ENCODE assay signal across 1 cellular context in genomic region chr22:19176732-19177131, GRCh38.
TF ChIP-seq lines count a peak whose summit lies in the region.

No MANE protein-coding gene starts in this region.

TF ChIP-seq in HEK293, 187 proteins besides CTCF, POLR2A, EP300 and RAD21 (continued from another document and continues in another):
- TF ChIP-seq REST (tag by site-specific recombination; IDR thresholded peaks at IDR 0.05) = no peak
- no peak for TF ChIP-seq ZNF639 (tag by site-specific recombination; IDR thresholded peaks at IDR 0.05)
- TF ChIP-seq ZNF223 (tag by site-specific recombination; IDR thresholded peaks at IDR 0.05) = no peak
- no peak for TF ChIP-seq MYNN (tag by site-specific recombination; IDR thresholded peaks at IDR 0.05; ENCODE audit: borderline replicate concordance)
- no peak for TF ChIP-seq ZNF133 (tag by site-specific recombination; IDR thresholded peaks at IDR 0.05)
- TF ChIP-seq BCL11B (tag by site-specific recombination; IDR thresholded peaks at IDR 0.05; ENCODE audit: low read depth) = peak; percentile 72; the same call in 1 of the 2 replicates
- TF ChIP-seq ZNF747 (tag by site-specific recombination; IDR thresholded peaks at IDR 0.05) = no peak
- no peak for TF ChIP-seq ZBTB26 (tag by site-specific recombination; optimal IDR thresholded peaks at IDR 0.05)
- TF ChIP-seq ZNF404 (tag by site-specific recombination; IDR thresholded peaks at IDR 0.05) = no peak
- no peak for TF ChIP-seq ZNF488 (tag by site-specific recombination; IDR thresholded peaks at IDR 0.05)
- TF ChIP-seq ZNF580 (tag by site-specific recombination; IDR thresholded peaks at IDR 0.05) = no peak
- no peak for TF ChIP-seq ZNF394 (tag by site-specific recombination; IDR thresholded peaks at IDR 0.05; ENCODE audit: borderline replicate concordance)
- peak; percentile 54; the same call in 1 of the 2 replicates for TF ChIP-seq SCRT1 (tag by site-specific recombination; IDR thresholded peaks at IDR 0.05; ENCODE audit: borderline replicate concordance)
- TF ChIP-seq YY2 (tag by site-specific recombination; IDR thresholded peaks at IDR 0.05) = no peak
- no peak for TF ChIP-seq ZNF837 (tag by site-specific recombination; IDR thresholded peaks at IDR 0.05)
- TF ChIP-seq ZNF600 (tag by site-specific recombination; IDR thresholded peaks at IDR 0.05) = peak; percentile 69
- no peak for TF ChIP-seq ZNF768 (tag by site-specific recombination; IDR thresholded peaks at IDR 0.05)
- TF ChIP-seq ZXDB (tag by site-specific recombination; IDR thresholded peaks at IDR 0.05) = peak; percentile 74; the same call in 1 of the 2 replicates
- TF ChIP-seq ZNF785 (tag by site-specific recombination; IDR thresholded peaks at IDR 0.05) = no peak
- TF ChIP-seq ZSCAN4 (tag by site-specific recombination; IDR thresholded peaks at IDR 0.05) = no peak
- TF ChIP-seq ZFP3 (tag by site-specific recombination; IDR thresholded peaks at IDR 0.05; ENCODE audit: low read depth) = no peak
- no peak for TF ChIP-seq ZNF169 (tag by site-specific recombination; IDR thresholded peaks at IDR 0.05)
- no peak for TF ChIP-seq ZNF654 (tag by site-specific recombination; IDR thresholded peaks at IDR 0.05; ENCODE audit: low read depth)
- peak; percentile 54; the same call in 1 of the 2 replicates for TF ChIP-seq GLIS1 (tag by site-specific recombination; IDR thresholded peaks at IDR 0.05)
- no peak for TF ChIP-seq ZNF621 (tag by site-specific recombination; IDR thresholded peaks at IDR 0.05)
- no peak for TF ChIP-seq ZNF792 (tag by site-specific recombination; IDR thresholded peaks at IDR 0.05)
- no peak for TF ChIP-seq OVOL3 (tag by site-specific recombination; IDR thresholded peaks at IDR 0.05)
- no peak for TF ChIP-seq ZNF311 (tag by site-specific recombination; IDR thresholded peaks at IDR 0.05; ENCODE audit: borderline replicate concordance)
- TF ChIP-seq ZNF324 (tag by site-specific recombination; IDR thresholded peaks at IDR 0.05) = no peak
- TF ChIP-seq ZNF629 (tag by site-specific recombination; IDR thresholded peaks at IDR 0.05) = no peak
- TF ChIP-seq ZSCAN5A (tag by site-specific recombination; IDR thresholded peaks at IDR 0.05) = no peak
- no peak; the same call in 1 of the 2 replicates for TF ChIP-seq ZNF335 (tag by site-specific recombination; conservative IDR thresholded peaks at IDR 0.05)
- TF ChIP-seq ZNF202 (tag by site-specific recombination; IDR thresholded peaks at IDR 0.05; ENCODE audit: borderline replicate concordance) = no peak
- no peak for TF ChIP-seq ZNF140 (tag by site-specific recombination; IDR thresholded peaks at IDR 0.05)
- TF ChIP-seq ZNF521 (tag by site-specific recombination; IDR thresholded peaks at IDR 0.05) = no peak
- TF ChIP-seq ZNF37A (tag by site-specific recombination; IDR thresholded peaks at IDR 0.05) = no peak
- TF ChIP-seq ZNF350 (tag by site-specific recombination; IDR thresholded peaks at IDR 0.05) = no peak
- TF ChIP-seq ZNF560 (tag by site-specific recombination; IDR thresholded peaks at IDR 0.05; ENCODE audit: borderline replicate concordance) = no peak
- no peak for TF ChIP-seq ZNF624 (tag by site-specific recombination; IDR thresholded peaks at IDR 0.05)
- no peak for TF ChIP-seq ZNF23 (tag by site-specific recombination; IDR thresholded peaks at IDR 0.05; ENCODE audit: borderline replicate concordance)
- TF ChIP-seq ZBTB7A (tag by site-specific recombination; IDR thresholded peaks at IDR 0.05; ENCODE audit: low read depth) = no peak
- no peak for TF ChIP-seq ZSCAN18 (tag by site-specific recombination; IDR thresholded peaks at IDR 0.05)
- no peak for TF ChIP-seq ZNF280C (tag by site-specific recombination; IDR thresholded peaks at IDR 0.05)
- no peak for TF ChIP-seq ZNF571 (tag by site-specific recombination; IDR thresholded peaks at IDR 0.05)
- no peak for TF ChIP-seq ZNF623 (tag by site-specific recombination; IDR thresholded peaks at IDR 0.05)
- TF ChIP-seq TSHZ1 (tag by site-specific recombination; IDR thresholded peaks at IDR 0.05; ENCODE audit: borderline replicate concordance) = no peak
